1 cellular context compared by ENCODE assay signal in genomic region chr17:6638046-6638908, GRCh38.
TF ChIP-seq lines count a peak whose summit lies in the region.

No MANE protein-coding gene starts in this region.

TF ChIP-seq in HepG2, 621 proteins besides CTCF, POLR2A, EP300 and RAD21:
- TF ChIP-seq ZNF619 (CRISPR knock-in tag; IDR thresholded peaks at IDR 0.05), result no peak
- TF ChIP-seq RBFOX2 (IDR thresholded peaks at IDR 0.05; ENCODE audit: low read depth, low read length), result peak; percentile 30; the same call in 1 of the 2 replicates
TF ChIP-seq in HepG2: peak in this region for 1.
